19 cellular contexts compared by ENCODE assay signal in genomic region chr4:146186556-146186955, GRCh38. TPM values are rescaled to one million over a fixed set of nuclear protein-coding genes. Genes with fewer than 3 reads are reported as not detected.
A peak's percentile ranks its signal among the peaks of the same experiment; 100 is the strongest.
DNase-seq lines count a peak whose midpoint lies in the region; ATAC-seq lines count a peak whose summit lies in the region.
"Had no signal": no experiment of that assay in that cellular context is flagged by ENCODE, and none has a peak within 500 bp of the region (broad histone marks: within the 10 kb centered on the region; RNA-seq: fewer than 3 reads in every experiment).

No MANE protein-coding gene starts in this region.

- no peak overlapping the region for H3K4me3 Mint-ChIP-seq in activated naive CD4-positive, alpha-beta T cell treated with anti-CD3 and anti-CD28 coated beads, Interleukin-2, amount 50 U/mL, for 24 hours
- H3K4me3 Mint-ChIP-seq: CD4-positive, alpha-beta memory T cell had no signal

- no peaks in the 10 kb centered on the region for H3K27me3 Mint-ChIP-seq in activated naive CD4-positive, alpha-beta T cell treated with anti-CD3 and anti-CD28 coated beads, Interleukin-2, amount 50 U/mL, for 24 hours
- H3K27me3 Mint-ChIP-seq: CD4-positive, alpha-beta memory T cell had no signal

- ATAC-seq in activated naive CD4-positive, alpha-beta T cell treated with anti-CD3 and anti-CD28 coated beads, Interleukin-2, amount 50 U/mL, for 72 hours = no peak
- ATAC-seq in GM18873 (IDR thresholded peaks at IDR 0.05; ENCODE audit: low FRiP score, unreplicated experiment) = no peak

- DNase-seq in activated naive CD4-positive, alpha-beta T cell treated with anti-CD3 and anti-CD28 coated beads, Interleukin-2, amount 50 U/mL, for 72 hours (ENCODE audit: low spot score in 2 of 2) = no peak
- DNase-seq in LHCN-M2 (ENCODE audit: low read depth) (peak; percentile 72), cerebellar cortex (ENCODE audit: low spot score) (peak; percentile 34), superior temporal gyrus (ENCODE audit: extremely low spot score) (peak; percentile 42), H4 (ENCODE audit: low spot score) (no peak), activated gamma-delta T cell treated with Interleukin-2 at 50 U/mL for 16 hours (no peak)
- DNase-seq: CD4-positive, alpha-beta memory T cell; IMR-90; MV-4-11; NCI-H1105 treated with DMSO at 0.1 percent for 48 hours; NCI-H2029 treated with DMSO at 0.1 percent for 48 hours; NCI-H446; NCI-H526 treated with DMSO at 0.1 percent for 48 hours; OCI-M1; SJCRH30 had no signal

- peaks cover 19% of the 10 kb centered on the region for H3K4me1 Mint-ChIP-seq in activated naive CD4-positive, alpha-beta T cell treated with anti-CD3 and anti-CD28 coated beads, Interleukin-2, amount 50 U/mL, for 24 hours

- peak overlapping the region; percentile 41 for H3K27ac Mint-ChIP-seq in activated naive CD4-positive, alpha-beta T cell treated with anti-CD3 and anti-CD28 coated beads, Interleukin-2, amount 50 U/mL, for 24 hours
- H3K27ac Mint-ChIP-seq in activated naive CD4-positive, alpha-beta T cell treated with anti-CD3 and anti-CD28 coated beads, Interleukin-2, amount 50 U/mL, for 72 hours = no peak overlapping the region

- H3K9me3 Mint-ChIP-seq in activated naive CD4-positive, alpha-beta T cell treated with anti-CD3 and anti-CD28 coated beads, Interleukin-2, amount 50 U/mL, for 24 hours = no peaks in the 10 kb centered on the region
- H3K9me3 Mint-ChIP-seq in activated naive CD4-positive, alpha-beta T cell treated with anti-CD3 and anti-CD28 coated beads, Interleukin-2, amount 50 U/mL, for 72 hours = no peaks in the 10 kb centered on the region

- H3K36me3 Mint-ChIP-seq in activated naive CD4-positive, alpha-beta T cell treated with anti-CD3 and anti-CD28 coated beads, Interleukin-2, amount 50 U/mL, for 24 hours = peaks cover 18% of the 10 kb centered on the region
- H3K36me3 Mint-ChIP-seq in activated naive CD4-positive, alpha-beta T cell treated with anti-CD3 and anti-CD28 coated beads, Interleukin-2, amount 50 U/mL, for 72 hours = peaks cover 5 to 36% of the 10 kb centered on the region in 2 donors

RNA-seq across cellular contexts. Expression of gene LSM6, which starts 11.0 kb away (rescaled TPM):
- 10 to 100 TPM; 47.6 to 49.5 TPM for total RNA-seq in activated naive CD4-positive, alpha-beta T cell treated with anti-CD3 and anti-CD28 coated beads, Interleukin-2, amount 50 U/mL, for 72 hours
- 26.3 and 44.6 TPM in 2 replicates for total RNA-seq in LHCN-M2 (2014; rRNA removed)
- polyA plus RNA-seq in LHCN-M2 (2012) = 28.4 TPM
- 82.5 and 88.1 TPM in 2 replicates for total RNA-seq in H4 (2014; rRNA removed; shearing (Covaris generic))

RNA-seq across cellular contexts. Expression of gene REELD1, which starts 27.8 kb away (rescaled TPM):
- total RNA-seq in activated naive CD4-positive, alpha-beta T cell treated with anti-CD3 and anti-CD28 coated beads, Interleukin-2, amount 50 U/mL, for 72 hours = under 1 TPM in 1 of 2 donors, not detected in 1; 0.16 TPM
- not detected in 2 replicates for total RNA-seq in LHCN-M2 (2014; rRNA removed)
- not detected for polyA plus RNA-seq in LHCN-M2 (2012)
- not detected in 2 replicates for total RNA-seq in H4 (2014; rRNA removed; shearing (Covaris generic))
- total RNA-seq: IMR-90, M059J, SJCRH30 had no signal
- polyA plus RNA-seq: BJ, IMR-90 had no signal

Comparison
In these comparisons a context has a peak if more than half of its experiments do, and no peak if none do; other contexts are left out.
1. DNase-seq: peak in LHCN-M2 (single experiment), cerebellar cortex (single experiment) and superior temporal gyrus (single experiment); none in activated naive CD4-positive, alpha-beta T cell treated with anti-CD3 and anti-CD28 coated beads, Interleukin-2, amount 50 U/mL, for 72 hours (0 of 2), H4 (single experiment) and activated gamma-delta T cell treated with Interleukin-2 at 50 U/mL for 16 hours (single experiment).